Comparison of ENCODE assay signal across 9 cellular contexts in genomic region chr1:220786057-220786336, GRCh38. TPM values are rescaled to one million over a fixed set of nuclear protein-coding genes. Genes with fewer than 3 reads are reported as not detected.
DNase-seq lines count a peak whose midpoint lies in the region; ATAC-seq and TF ChIP-seq lines count a peak whose summit lies in the region.
"Had no signal": no experiment of that assay in that cellular context is flagged by ENCODE, and none has a peak within 500 bp of the region (broad histone marks: within the 10 kb centered on the region; RNA-seq: fewer than 3 reads in every experiment).

No MANE protein-coding gene starts in this region.

- H3K27me3 ChIP-seq in BLaER1 treated with 17β-estradiol and CSF1 and Interleukin-3, amounts not matched to agents 10 nM and 100 nM: peaks cover 32 to 40% (median 36%) of the 10 kb centered on the region in 11 experiments
- H3K27me3 ChIP-seq in colonic mucosa (no peaks in the 10 kb centered on the region), muscle layer of duodenum (ENCODE audit: low read depth, low read length) (no peaks in the 10 kb centered on the region)
- H3K27me3 ChIP-seq: ovary had no signal

- TF ChIP-seq CTCF in colonic mucosa (IDR thresholded peaks at IDR 0.05): no peak

- H3K9me3 ChIP-seq in BLaER1 treated with 17β-estradiol and CSF1 and Interleukin-3, amounts not matched to agents 10 nM and 100 nM (replicated peaks in 1 of 11): peaks cover 0 to 12% (median 4%) of the 10 kb centered on the region in 11 experiments; a peak in 6 of 22 replicates
- H3K9me3 ChIP-seq in colonic mucosa: no peaks in the 10 kb centered on the region
- H3K9me3 ChIP-seq in muscle layer of duodenum (ENCODE audit: control insufficient read depth in 1 of 2, low read length in 2 of 2): no peaks in the 10 kb centered on the region
- H3K9me3 ChIP-seq: ovary had no signal

- no peaks in the 10 kb centered on the region for H3K36me3 ChIP-seq in BLaER1 treated with 17β-estradiol and CSF1 and Interleukin-3, amounts not matched to agents 10 nM and 100 nM
- H3K36me3 ChIP-seq in colonic mucosa (no peaks in the 10 kb centered on the region), muscle layer of duodenum (ENCODE audit: control insufficient read depth in 1 of 2, insufficient read depth in 2 of 2, low read length in 2 of 2) (peaks cover 3 to 20% of the 10 kb centered on the region in 2 donors)
- H3K36me3 ChIP-seq: ovary had no signal

- H3K27ac ChIP-seq in BLaER1 treated with 17β-estradiol and CSF1 and Interleukin-3, amounts not matched to agents 10 nM and 100 nM: no peak overlapping the region
- H3K27ac ChIP-seq in colonic mucosa: peak overlapping the region; percentile 82
- H3K27ac ChIP-seq in muscle layer of duodenum (ENCODE audit: low read length): no peak overlapping the region

- peaks cover 0 to 4% (median 0%) of the 10 kb centered on the region in 11 experiments; a peak in 1 of 22 replicates for H4K20me1 ChIP-seq in BLaER1 treated with 17β-estradiol and CSF1 and Interleukin-3, amounts not matched to agents 10 nM and 100 nM

- peak; percentile 36 for DNase-seq in colonic mucosa
- no peak for DNase-seq in H4 (ENCODE audit: low spot score)
- no peak for DNase-seq in activated CD8-positive, alpha-beta memory T cell treated with anti-CD3 and anti-CD28 coated beads for 24 hours
- no peak for DNase-seq in OCI-M1 (lab: John Stamatoyannopoulos, UW)
- no peak for DNase-seq in stimulated activated CD8-positive, alpha-beta memory T cell treated with anti-CD3 and anti-CD28 coated beads, Interleukin-4, amount 100 ng/mL, for 48 hours

- H3K4me1 ChIP-seq in BLaER1 treated with 17β-estradiol and CSF1 and Interleukin-3, amounts not matched to agents 10 nM and 100 nM: peaks cover 0 to 17% (median 9%) of the 10 kb centered on the region in 10 experiments; a peak in 11 of 20 replicates
- H3K4me1 ChIP-seq in colonic mucosa (no peaks in the 10 kb centered on the region), muscle layer of duodenum (ENCODE audit: control insufficient read depth in 1 of 2, insufficient read depth in 2 of 2, low read length in 2 of 2) (peaks cover 0 to 14% of the 10 kb centered on the region in 2 donors)

- peak overlapping the region; percentile 69 to 89 (median 80) for H3K4me2 ChIP-seq in BLaER1 treated with 17β-estradiol and CSF1 and Interleukin-3, amounts not matched to agents 10 nM and 100 nM

- peak overlapping the region; percentile 41 to 66 (median 55); a peak in 15 of 20 replicates for H3K4me3 ChIP-seq in BLaER1 treated with 17β-estradiol and CSF1 and Interleukin-3, amounts not matched to agents 10 nM and 100 nM
- H3K4me3 ChIP-seq in colonic mucosa (peak overlapping the region; percentile 56), muscle layer of duodenum (ENCODE audit: low read depth in 1 of 2, low read length in 2 of 2) (peak overlapping the region; percentile 55 to 84)

- H3K9ac ChIP-seq in BLaER1 treated with 17β-estradiol and CSF1 and Interleukin-3, amounts not matched to agents 10 nM and 100 nM: peak overlapping the region in 4 of 11 experiments; percentile 44 to 59 (median 50); a peak in 2 of 22 replicates
- peak overlapping the region; percentile 30 to 75 for H3K9ac ChIP-seq in colonic mucosa (ENCODE audit: low read depth in 2 of 2, low read length in 2 of 2)

- intact Hi-C loops in colonic mucosa (cut with DNase I): loop anchor here (10.0 kb wide), 1 partner anchor 491 kb away; no protein-coding TSS in a partner anchor

- ATAC-seq in HG02798 (IDR thresholded peaks at IDR 0.05; ENCODE audit: poor library complexity, unreplicated experiment): peak; percentile 27

RNA-seq across cellular contexts. Expression of gene MTARC1, which starts 0.7 kb away (rescaled TPM):
- total RNA-seq in colonic mucosa: 10 to 100 TPM; 33.6 to 37.0 TPM
- 0.08 and 1.6 TPM in 2 replicates for total RNA-seq in H4 (2014; rRNA removed; shearing (Covaris generic))

RNA-seq across cellular contexts. Expression of gene MTARC2, which starts 37.9 kb away (rescaled TPM):
- 10 to 100 TPM; 28.1 to 32.3 TPM for total RNA-seq in colonic mucosa
- total RNA-seq in H4 (2014; rRNA removed; shearing (Covaris generic)): 0.41 TPM in 1 of 2 replicates, not detected in the other

Comparison
In these comparisons a context has a peak if more than half of its experiments do, and no peak if none do; other contexts are left out.
1. RNA of gene MTARC1, which starts 0.7 kb away (total RNA-seq): 33.6 to 37.0 TPM in colonic mucosa; 0.08 to 1.6 TPM in H4; every median in the first group is over 10 times any median in the second.
2. RNA of gene MTARC2, which starts 37.9 kb away (total RNA-seq): 28.1 to 32.3 TPM in colonic mucosa; 0.41 TPM in H4; every median in the first group is over 10 times any median in the second.
3. Peak in every context shown above with its lines, with median percentiles within 50 percentile points of each other: H3K4me3 ChIP-seq.